In genomic region chr1:172069535-172069934, GRCh38 we compare ENCODE assay signal across 21 cellular contexts.
DNase-seq lines count a peak whose midpoint lies in the region; ATAC-seq and TF ChIP-seq lines count a peak whose summit lies in the region.
"Had no signal": no experiment of that assay in that cellular context is flagged by ENCODE, and none has a peak within 500 bp of the region (broad histone marks: within the 10 kb centered on the region; RNA-seq: fewer than 3 reads in every experiment).

No MANE protein-coding gene starts in this region.

- H3K4me3 ChIP-seq in fibroblast of pulmonary artery (replicated peaks; ENCODE audit: low read depth, low read length) (no peak overlapping the region), heart left ventricle (no peak overlapping the region)
- H3K4me3 ChIP-seq: mucosa of descending colon, Peyer's patch, tibial artery had no signal

- peak; percentile 10 for DNase-seq in AG08395 (ENCODE audit: low spot score)
- DNase-seq in fibroblast of pulmonary artery (ENCODE audit: low read depth) = peak; percentile 28
- no peak for DNase-seq in osteocyte (ENCODE audit: extremely low spot score, unreplicated experiment)
- DNase-seq in COLO829 (ENCODE audit: low spot score) = no peak
- no peak for DNase-seq in heart left ventricle
- DNase-seq: activated CD4-positive, alpha-beta T cell treated with anti-CD3 and anti-CD28 coated beads, Interleukin-2, amount 10 ng/mL, durations not matched to agents 24 days and 14 days; activated naive CD4-positive, alpha-beta T cell; CD4-positive, CD25-positive, alpha-beta regulatory T cell; DND-41; mucosa of descending colon; NCI-H1417; NCI-H2171; NCI-H774; Peyer's patch; stimulated activated CD4-positive, alpha-beta T cell treated with anti-CD3 and anti-CD28 coated beads, Interleukin-4, amount 100 ng/mL, for 24 hours; tibial artery had no signal

- H3K27me3 Mint-ChIP-seq in osteocyte (ENCODE audit: unreplicated experiment) = no peaks in the 10 kb centered on the region
- H3K27me3 Mint-ChIP-seq in stimulated activated memory B cell treated with anti-CD40 and anti-IgM and Interleukin-4, amounts not matched to agents 10 μg/mL and 1 μg/mL and 100 μg/mL, for 72 hours = no peaks in the 10 kb centered on the region
- H3K27me3 Mint-ChIP-seq: activated CD4-positive, alpha-beta T cell treated with anti-CD3 and anti-CD28 coated beads, Interleukin-2, amount 10 ng/mL, durations not matched to agents 24 days and 14 days; brain; CD4-positive, CD25-positive, alpha-beta regulatory T cell had no signal

- H3K27ac ChIP-seq in VCaP (peak overlapping the region; percentile 74), heart left ventricle (peak overlapping the region in 1 of 12 donors; percentile 14)
- H3K27ac ChIP-seq: tibial artery had no signal

- TF ChIP-seq CTCF in VCaP (conservative IDR thresholded peaks at IDR 0.05) (no peak), fibroblast of pulmonary artery (IDR thresholded peaks at IDR 0.05; ENCODE audit: low read length, missing control alignments) (no peak), osteocyte (IDR thresholded peaks at IDR 0.05) (no peak), heart left ventricle (IDR thresholded peaks at IDR 0.05) (no peak)

- H3K36me3 ChIP-seq in heart left ventricle = peaks cover 0 to 4% (median 0%) of the 10 kb centered on the region in 9 donors
- H3K36me3 ChIP-seq: Peyer's patch, tibial artery had no signal

- no peaks in the 10 kb centered on the region for H3K9me3 ChIP-seq in heart left ventricle
- H3K9me3 ChIP-seq: mucosa of descending colon, Peyer's patch, tibial artery had no signal

- no peaks in the 10 kb centered on the region for H3K36me3 Mint-ChIP-seq in osteocyte (ENCODE audit: unreplicated experiment)
- no peaks in the 10 kb centered on the region for H3K36me3 Mint-ChIP-seq in stimulated activated memory B cell treated with anti-CD40 and anti-IgM and Interleukin-4, amounts not matched to agents 10 μg/mL and 1 μg/mL and 100 μg/mL, for 72 hours
- H3K36me3 Mint-ChIP-seq: CD4-positive, CD25-positive, alpha-beta regulatory T cell had no signal

- H3K4me1 ChIP-seq in heart left ventricle = no peaks in the 10 kb centered on the region
- H3K4me1 ChIP-seq: Peyer's patch had no signal

- H3K27me3 ChIP-seq in heart left ventricle = no peaks in the 10 kb centered on the region
- H3K27me3 ChIP-seq: Peyer's patch, tibial artery had no signal

- no peaks in the 10 kb centered on the region for H3K9me3 Mint-ChIP-seq in osteocyte (ENCODE audit: unreplicated experiment)
- no peaks in the 10 kb centered on the region for H3K9me3 Mint-ChIP-seq in stimulated activated memory B cell treated with anti-CD40 and anti-IgM and Interleukin-4, amounts not matched to agents 10 μg/mL and 1 μg/mL and 100 μg/mL, for 72 hours
- H3K9me3 Mint-ChIP-seq: activated CD4-positive, alpha-beta T cell treated with anti-CD3 and anti-CD28 coated beads, Interleukin-2, amount 10 ng/mL, durations not matched to agents 24 days and 14 days; brain had no signal

- TF ChIP-seq POLR2A in heart left ventricle (IDR thresholded peaks at IDR 0.05) = no peak

- intact Hi-C loops in heart left ventricle (cut with DNase I) = loop anchor here in 1 of 10 donors (5.0 kb wide), 1 partner anchor 43 kb away; no protein-coding TSS in a partner anchor

- WGBS in heart left ventricle, 4 donors = 70 to 77% (median 72%) methylated on average over 3 of the region's 3 CpGs

- no peak overlapping the region for H3K4me3 Mint-ChIP-seq in osteocyte (ENCODE audit: unreplicated experiment)
- H3K4me3 Mint-ChIP-seq in stimulated activated memory B cell treated with anti-CD40 and anti-IgM and Interleukin-4, amounts not matched to agents 10 μg/mL and 1 μg/mL and 100 μg/mL, for 72 hours = no peak overlapping the region
- H3K4me3 Mint-ChIP-seq: activated CD4-positive, alpha-beta T cell treated with anti-CD3 and anti-CD28 coated beads, Interleukin-2, amount 10 ng/mL, durations not matched to agents 24 days and 14 days; CD4-positive, CD25-positive, alpha-beta regulatory T cell had no signal

- H3K27ac Mint-ChIP-seq in osteocyte (ENCODE audit: unreplicated experiment) = peak overlapping the region; percentile 65
- no peak overlapping the region for H3K27ac Mint-ChIP-seq in stimulated activated memory B cell treated with anti-CD40 and anti-IgM and Interleukin-4, amounts not matched to agents 10 μg/mL and 1 μg/mL and 100 μg/mL, for 72 hours
- H3K27ac Mint-ChIP-seq: activated CD4-positive, alpha-beta T cell treated with anti-CD3 and anti-CD28 coated beads, Interleukin-2, amount 10 ng/mL, durations not matched to agents 24 days and 14 days; CD4-positive, CD25-positive, alpha-beta regulatory T cell had no signal

- H3K4me1 Mint-ChIP-seq in osteocyte (ENCODE audit: unreplicated experiment) = peaks cover 15% of the 10 kb centered on the region
- H3K4me1 Mint-ChIP-seq in stimulated activated memory B cell treated with anti-CD40 and anti-IgM and Interleukin-4, amounts not matched to agents 10 μg/mL and 1 μg/mL and 100 μg/mL, for 72 hours = no peaks in the 10 kb centered on the region
- H3K4me1 Mint-ChIP-seq: CD4-positive, CD25-positive, alpha-beta regulatory T cell had no signal

- ATAC-seq in GM21515 (IDR thresholded peaks at IDR 0.05; ENCODE audit: unreplicated experiment) = no peak
- no peak for ATAC-seq in heart left ventricle
- no peak for ATAC-seq in stimulated activated memory B cell treated with anti-CD40 and anti-IgM and Interleukin-4, amounts not matched to agents 10 μg/mL and 1 μg/mL and 100 μg/mL, for 72 hours
- ATAC-seq: HCT116, mucosa of descending colon had no signal

Comparison
In these comparisons a context has a peak if more than half of its experiments do, and no peak if none do; other contexts are left out.
1. DNase-seq: peak in AG08395 (single experiment) and fibroblast of pulmonary artery (single experiment); none in osteocyte (single experiment), COLO829 (single experiment) and heart left ventricle (0 of 5).